ENCODE assay signal across 1 cellular context in the genomic region with DNA sequence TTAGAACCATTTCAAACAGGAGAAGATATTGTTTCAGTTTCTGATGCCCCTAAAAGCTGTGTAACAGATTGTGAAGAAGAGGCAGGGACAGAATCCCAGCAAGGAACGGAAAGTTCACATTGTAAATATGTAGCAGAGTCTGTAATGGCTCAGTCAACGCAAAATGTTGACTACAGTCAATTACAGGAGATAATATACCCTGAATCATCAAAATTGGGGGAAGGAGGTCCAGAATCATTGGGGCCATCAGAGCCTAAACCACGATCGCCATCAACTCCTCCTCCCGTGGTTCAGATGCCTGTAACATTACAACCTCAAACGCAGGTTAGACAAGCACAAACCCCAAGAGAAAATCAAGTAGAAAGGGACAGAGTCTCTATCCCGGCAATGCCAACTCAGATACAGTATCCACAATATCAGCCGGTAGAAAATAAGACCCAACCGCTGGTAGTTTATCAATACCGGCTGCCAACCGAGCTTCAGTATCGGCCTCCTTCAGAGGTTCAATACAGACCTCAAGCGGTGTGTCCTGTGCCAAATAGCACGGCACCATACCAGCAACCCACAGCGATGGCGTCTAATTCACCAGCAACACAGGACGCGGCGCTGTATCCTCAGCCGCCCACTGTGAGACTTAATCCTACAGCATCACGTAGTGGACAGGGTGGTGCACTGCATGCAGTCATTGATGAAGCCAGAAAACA.
TF ChIP-seq lines count a peak whose summit lies in the region.

No MANE protein-coding gene starts in this region.

TF ChIP-seq in K562, 482 proteins besides CTCF, POLR2A, EP300 and RAD21 (continued from another document and continues in another):
- TF ChIP-seq ZNF592 (IDR thresholded peaks at IDR 0.05) (0 out of 2 replicates have a peak, but pooled peaks have one; percentile 38), SMAD4 (CRISPR knock-in tag; conservative IDR thresholded peaks at IDR 0.05) (no peak), PPARD (CRISPR knock-in tag; IDR thresholded peaks at IDR 0.05) (no peak), MAFF (IDR thresholded peaks at IDR 0.05; ENCODE audit: low read length) (no peak), SIX5 (IDR thresholded peaks at IDR 0.05; ENCODE audit: borderline replicate concordance in 1 of 2, insufficient read depth in 1 of 2, low read depth in 1 of 2, low read length in 2 of 2) (no peak), POLR2H (tag; IDR thresholded peaks at IDR 0.05; ENCODE audit: low read depth) (no peak), HNRNPH1 (optimal IDR thresholded peaks at IDR 0.05; ENCODE audit: low read depth, low read length) (no peak), PML (IDR thresholded peaks at IDR 0.05; ENCODE audit: low read length) (no peak), ZNF316 (IDR thresholded peaks at IDR 0.05) (peak; percentile 56; the same call in 1 of the 2 replicates), KLF10 (CRISPR knock-in tag; IDR thresholded peaks at IDR 0.05) (no peak), EGR1 (conservative IDR thresholded peaks at IDR 0.05) (no peak), CTBP1 (IDR thresholded peaks at IDR 0.05; ENCODE audit: borderline replicate concordance) (peak; percentile 47; the same call in 1 of the 2 replicates), FOXP4 (CRISPR knock-in tag; IDR thresholded peaks at IDR 0.05; ENCODE audit: borderline replicate concordance) (no peak), ATF1 (CRISPR knock-in tag; IDR thresholded peaks at IDR 0.05) (no peak), ATF1 (tag; IDR thresholded peaks at IDR 0.05) (0 out of 2 replicates have a peak, but pooled peaks have one; percentile 29), ZNF263 (CRISPR knock-in tag; IDR thresholded peaks at IDR 0.05; ENCODE audit: borderline replicate concordance) (peak; percentile 58; the same call in 1 of the 2 replicates), RBM15 (IDR thresholded peaks at IDR 0.05; ENCODE audit: insufficient read depth, low read length) (no peak), ZNF551 (CRISPR knock-in tag; IDR thresholded peaks at IDR 0.05) (no peak), ETS2 (tag; IDR thresholded peaks at IDR 0.05; ENCODE audit: borderline replicate concordance, poor library complexity, severe bottlenecking) (no peak), NCOA6 (IDR thresholded peaks at IDR 0.05) (no peak), ATF3 (IDR thresholded peaks at IDR 0.05) (no peak), ATF3 (CRISPR knock-in tag; conservative IDR thresholded peaks at IDR 0.05) (no peak), TAF9B (IDR thresholded peaks at IDR 0.05; ENCODE audit: partially characterized antibody) (no peak), ATF7 (IDR thresholded peaks at IDR 0.05) (peak; percentile 38; the same call in 1 of the 2 replicates), ESRRB (CRISPR knock-in tag; IDR thresholded peaks at IDR 0.05; ENCODE audit: borderline replicate concordance) (no peak), TOE1 (IDR thresholded peaks at IDR 0.05; ENCODE audit: borderline replicate concordance) (no peak), TOE1 (CRISPR knock-in tag; IDR thresholded peaks at IDR 0.05; ENCODE audit: borderline replicate concordance, low read depth) (no peak), ZFP1 (CRISPR knock-in tag; IDR thresholded peaks at IDR 0.05) (no peak), ZNF41 (CRISPR knock-in tag; conservative IDR thresholded peaks at IDR 0.05) (no peak), SMC3 (conservative IDR thresholded peaks at IDR 0.05; ENCODE audit: insufficient read depth, low read depth, low read length) (peak; percentile 75), DEAF1 (CRISPR knock-in tag; IDR thresholded peaks at IDR 0.05) (peak; percentile 82), KAT2B (IDR thresholded peaks at IDR 0.05; ENCODE audit: low read depth, low read length) (no peak), ZNF24 (IDR thresholded peaks at IDR 0.05) (0 out of 2 replicates have a peak, but pooled peaks have one; percentile 22), MXD1 (CRISPR knock-in tag; IDR thresholded peaks at IDR 0.05; ENCODE audit: borderline replicate concordance, poor library complexity, severe bottlenecking) (no peak), ZNF212 (CRISPR knock-in tag; IDR thresholded peaks at IDR 0.05) (no peak), CBX5 (IDR thresholded peaks at IDR 0.05; ENCODE audit: borderline replicate concordance, low read depth) (no peak), RNF2 (IDR thresholded peaks at IDR 0.05) (no peak), ZC3H8 (IDR thresholded peaks at IDR 0.05) (no peak), RBM34 (IDR thresholded peaks at IDR 0.05; ENCODE audit: borderline replicate concordance, insufficient read depth, low read length) (no peak), ZNF384 (IDR thresholded peaks at IDR 0.05; ENCODE audit: low read depth, low read length) (no peak), HDAC2 (IDR thresholded peaks at IDR 0.05) (no peak), FOXK2 (conservative IDR thresholded peaks at IDR 0.05 in 1 of 2, IDR thresholded peaks at IDR 0.05 in 1 of 2; ENCODE audit: low read depth in 2 of 2) (0 out of 4 replicates have a peak, but pooled peaks of 1 of the 2 experiments have one; percentile 21), SRF (CRISPR knock-in tag; IDR thresholded peaks at IDR 0.05) (no peak), RBFOX2 (IDR thresholded peaks at IDR 0.05; ENCODE audit: low read depth, low read length) (no peak), NR2C1 (IDR thresholded peaks at IDR 0.05) (no peak), NR2C1 (tag; IDR thresholded peaks at IDR 0.05) (no peak), TAF1 (IDR thresholded peaks at IDR 0.05; ENCODE audit: control insufficient read depth, extremely low read depth, insufficient read depth, low read length, severe bottlenecking) (no peak), U2AF1 (optimal IDR thresholded peaks at IDR 0.05; ENCODE audit: low read depth, low read length) (no peak), SMARCC2 (IDR thresholded peaks at IDR 0.05; ENCODE audit: low read depth) (no peak), SOX6 (IDR thresholded peaks at IDR 0.05) (no peak), COPS2 (conservative IDR thresholded peaks at IDR 0.05) (no peak), YY1 (IDR thresholded peaks at IDR 0.05; ENCODE audit: borderline replicate concordance in 1 of 3, control insufficient read depth in 1 of 3, extremely low read depth in 1 of 3, insufficient read depth in 3 of 3, insufficient read length in 1 of 3, insufficient replicate concordance in 2 of 3, low read depth in 1 of 3, low read length in 2 of 3) (peak in 1 of 3 experiments; percentile 41)
- TF ChIP-seq, protein P1, sequence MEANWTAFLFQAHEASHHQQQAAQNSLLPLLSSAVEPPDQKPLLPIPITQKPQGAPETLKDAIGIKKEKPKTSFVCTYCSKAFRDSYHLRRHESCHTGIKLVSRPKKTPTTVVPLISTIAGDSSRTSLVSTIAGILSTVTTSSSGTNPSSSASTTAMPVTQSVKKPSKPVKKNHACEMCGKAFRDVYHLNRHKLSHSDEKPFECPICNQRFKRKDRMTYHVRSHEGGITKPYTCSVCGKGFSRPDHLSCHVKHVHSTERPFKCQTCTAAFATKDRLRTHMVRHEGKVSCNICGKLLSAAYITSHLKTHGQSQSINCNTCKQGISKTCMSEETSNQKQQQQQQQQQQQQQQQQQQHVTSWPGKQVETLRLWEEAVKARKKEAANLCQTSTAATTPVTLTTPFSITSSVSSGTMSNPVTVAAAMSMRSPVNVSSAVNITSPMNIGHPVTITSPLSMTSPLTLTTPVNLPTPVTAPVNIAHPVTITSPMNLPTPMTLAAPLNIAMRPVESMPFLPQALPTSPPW (CRISPR knock-in tag; IDR thresholded peaks at IDR 0.05): peak; percentile 24; the same call in 1 of the 2 replicates
- TF ChIP-seq, protein P2, sequence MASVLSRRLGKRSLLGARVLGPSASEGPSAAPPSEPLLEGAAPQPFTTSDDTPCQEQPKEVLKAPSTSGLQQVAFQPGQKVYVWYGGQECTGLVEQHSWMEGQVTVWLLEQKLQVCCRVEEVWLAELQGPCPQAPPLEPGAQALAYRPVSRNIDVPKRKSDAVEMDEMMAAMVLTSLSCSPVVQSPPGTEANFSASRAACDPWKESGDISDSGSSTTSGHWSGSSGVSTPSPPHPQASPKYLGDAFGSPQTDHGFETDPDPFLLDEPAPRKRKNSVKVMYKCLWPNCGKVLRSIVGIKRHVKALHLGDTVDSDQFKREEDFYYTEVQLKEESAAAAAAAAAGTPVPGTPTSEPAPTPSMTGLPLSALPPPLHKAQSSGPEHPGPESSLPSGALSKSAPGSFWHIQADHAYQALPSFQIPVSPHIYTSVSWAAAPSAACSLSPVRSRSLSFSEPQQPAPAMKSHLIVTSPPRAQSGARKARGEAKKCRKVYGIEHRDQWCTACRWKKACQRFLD (CRISPR knock-in tag; IDR thresholded peaks at IDR 0.05): no peak
